In the genomic region with DNA sequence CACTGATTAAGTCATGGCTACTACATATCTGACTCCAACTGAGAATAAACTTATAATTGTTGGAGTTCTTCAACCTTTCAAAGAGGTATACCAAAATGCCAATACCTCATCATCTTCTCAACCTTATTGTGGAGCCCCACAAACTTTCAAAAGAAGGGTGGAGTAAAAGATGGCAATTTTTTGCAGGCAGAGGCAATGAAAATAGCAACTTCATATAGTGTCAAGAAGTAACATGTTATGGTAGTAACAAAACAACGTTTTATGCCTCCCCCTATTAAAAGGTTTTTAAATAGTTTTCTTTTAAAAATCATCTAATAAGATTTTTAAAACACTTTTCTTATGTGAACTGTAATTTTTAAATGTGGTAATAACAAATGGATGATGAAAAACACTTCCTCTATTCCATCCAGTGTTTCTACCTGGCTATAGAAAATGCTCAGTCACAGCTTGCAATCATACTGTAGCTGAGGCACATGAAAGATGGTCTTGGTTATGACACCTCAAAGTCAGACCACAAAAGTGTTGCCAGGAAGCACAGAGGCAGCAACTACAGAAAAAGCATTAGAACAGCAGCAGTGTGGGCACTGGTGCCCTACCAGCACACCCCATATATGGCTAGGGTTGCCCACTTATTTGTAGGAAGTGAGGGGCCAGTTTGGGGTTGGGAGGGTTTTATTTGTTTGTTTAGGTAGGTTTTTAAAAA, we compare ENCODE assay signal across 8 cellular contexts. TPM values are rescaled to one million over a fixed set of nuclear protein-coding genes. Genes with fewer than 3 reads are reported as not detected.
DNase-seq lines count a peak whose midpoint lies in the region; ATAC-seq and TF ChIP-seq lines count a peak whose summit lies in the region.

No MANE protein-coding gene starts in this region.

- no peak overlapping the region for H2BK15ac ChIP-seq in H9 (ENCODE audit: low read depth, low read length)

- H3K36me3 Mint-ChIP-seq in CD8-positive, alpha-beta memory T cell = no peaks in the 10 kb centered on the region
- H3K36me3 Mint-ChIP-seq in H9 (ENCODE audit: insufficient read depth in 1 of 3, low read depth in 3 of 3) = 0 out of 7 replicates have a peak, but pooled peaks cover 0 to 3% (median 0%) of the 10 kb centered on the region in 3 experiments

- H3K9ac ChIP-seq in H9 (ENCODE audit: extremely low read depth, insufficient read length, low read length) = no peak overlapping the region

- no peak overlapping the region for H3K56ac ChIP-seq in H9 (ENCODE audit: insufficient read length, low read depth, low read length)

- peaks cover 60 to 84% (median 80%) of the 10 kb centered on the region in 3 donors for H3K4me1 Mint-ChIP-seq in CD8-positive, alpha-beta memory T cell
- H3K4me1 Mint-ChIP-seq in H9 = peaks cover 22 to 29% of the 10 kb centered on the region in 2 experiments

- no CpG with 5 or more reads among the region's 1 CpG for WGBS in H9 (ENCODE audit: extremely low coverage, insufficient read length, low lambda C conversion rate)

- H2BK12ac ChIP-seq in H9 (ENCODE audit: insufficient read length, low read depth, low read length) = no peak overlapping the region

- no peak overlapping the region for H2AK5ac ChIP-seq in H9 (ENCODE audit: insufficient read length, low read length)

- H3K4me2 ChIP-seq in H9 (ENCODE audit: insufficient read depth, insufficient read length, low read length) = no peak overlapping the region

- CTCF ChIA-PET in CD8-positive, alpha-beta memory T cell (lab: Charles Lee) = interaction anchor here (1.6 kb wide), 1 partner anchor 21 kb away, joined by 3 read pairs; no protein-coding TSS in a partner anchor

- no peak overlapping the region for H2AFZ ChIP-seq in H9 (ENCODE audit: low read length)

- H3T11ph ChIP-seq in H9 (ENCODE audit: low read length) = no peak overlapping the region

- peak overlapping the region; percentile 39 to 93 (median 78) for H3K27ac Mint-ChIP-seq in CD8-positive, alpha-beta memory T cell
- H3K27ac Mint-ChIP-seq in H9 = peak overlapping the region in 1 of 3 experiments; percentile 23; a peak in 1 of 7 replicates

- H3K9me3 Mint-ChIP-seq in CD8-positive, alpha-beta memory T cell = no peaks in the 10 kb centered on the region
- no peaks in the 10 kb centered on the region for H3K9me3 Mint-ChIP-seq in H9

- H4K91ac ChIP-seq in H9 (ENCODE audit: insufficient read length, low read depth, low read length) = no peak overlapping the region

- TF ChIP-seq CTCF in lower lobe of right lung (IDR thresholded peaks at IDR 0.05) (no peak), dorsolateral prefrontal cortex (IDR thresholded peaks at IDR 0.05 in 54 of 56, conservative IDR thresholded peaks at IDR 0.05 in 2 of 56; ENCODE audit: low read depth in 1 of 56, partially characterized antibody in 56 of 56) (no peak), H9 (conservative IDR thresholded peaks at IDR 0.05) (no peak)

- H2BK120ac ChIP-seq in H9 (ENCODE audit: low read depth, low read length, poor library complexity, severe bottlenecking) = no peak overlapping the region

- intact Hi-C loops in lower lobe of right lung (cut with DNase I) (no loop called here), dorsolateral prefrontal cortex (cut with DNase I) (no loop called here)

- H3K14ac ChIP-seq in H9 (ENCODE audit: insufficient read depth, low read length) = no peak overlapping the region

- ATAC-seq in GM19397 (IDR thresholded peaks at IDR 0.05; ENCODE audit: unreplicated experiment) (peak; percentile 96), HG03378 (IDR thresholded peaks at IDR 0.05; ENCODE audit: unreplicated experiment) (peak; percentile 100), lower lobe of right lung (peak; percentile 53 to 56)

- no peaks in the 10 kb centered on the region for H3K36me3 ChIP-seq in CD8-positive, alpha-beta memory T cell (ENCODE audit: insufficient read depth, low read length)
- H3K36me3 ChIP-seq in lower lobe of right lung = no peaks in the 10 kb centered on the region

- H4K20me1 ChIP-seq in H9 (ENCODE audit: control insufficient read depth, insufficient read depth, insufficient read length) = no peaks in the 10 kb centered on the region

- H3K18ac ChIP-seq in H9 (ENCODE audit: insufficient read length, low read depth, low read length) = no peak overlapping the region

- H2BK5ac ChIP-seq in H9 (ENCODE audit: insufficient read length, low read length) = no peak overlapping the region

- H2BK20ac ChIP-seq in H9 (ENCODE audit: low read depth, low read length, poor library complexity, severe bottlenecking) = no peak overlapping the region

- peak; percentile 22 to 73 (median 69) for DNase-seq in CD8-positive, alpha-beta memory T cell
- DNase-seq in activated CD4-positive, alpha-beta T cell treated with anti-CD3 and anti-CD28 coated beads, Interleukin-2, amount 50 U/mL, for 48 hours = peak; percentile 23 to 46
- no peak for DNase-seq in lower lobe of right lung
- DNase-seq in NCI-H510A treated with DMSO at 0.1 percent for 48 hours (lab: John Stamatoyannopoulos, UW) = no peak
- DNase-seq in dorsolateral prefrontal cortex = no peak
- no peak for DNase-seq in H9

- H3K9me3 ChIP-seq in CD8-positive, alpha-beta memory T cell (ENCODE audit: low read length) = no peaks in the 10 kb centered on the region
- H3K9me3 ChIP-seq in lower lobe of right lung (no peaks in the 10 kb centered on the region), H9 (ENCODE audit: control insufficient read depth, low read depth, low read length) (no peaks in the 10 kb centered on the region)

- H3K4ac ChIP-seq in H9 (ENCODE audit: low read depth, low read length) = no peak overlapping the region

- H3K79me2 ChIP-seq in H9 (ENCODE audit: insufficient read depth, low read length) = peaks cover 39% of the 10 kb centered on the region; the same call in 1 of the 2 replicates

- H3K27ac ChIP-seq in CD8-positive, alpha-beta memory T cell (ENCODE audit: low read depth, low read length) = peak overlapping the region; percentile 1
- no peak overlapping the region for H3K27ac ChIP-seq in lower lobe of right lung
- H3K27ac ChIP-seq in dorsolateral prefrontal cortex = peak overlapping the region in 4 of 59 donors; percentile 6 to 26 (median 14)
- H3K27ac ChIP-seq in H9 (ENCODE audit: insufficient read length, low read depth, low read length) = no peak overlapping the region

- no peak overlapping the region for H4K8ac ChIP-seq in H9 (replicated peaks; ENCODE audit: insufficient read length, low read depth, low read length)

- H3K79me1 ChIP-seq in H9 (ENCODE audit: insufficient read depth, low read depth, low read length, poor library complexity, severe bottlenecking) = peaks cover 2% of the 10 kb centered on the region

- H3K4me3 Mint-ChIP-seq in CD8-positive, alpha-beta memory T cell = peak overlapping the region; percentile 14 to 68 (median 37)
- no peak overlapping the region for H3K4me3 Mint-ChIP-seq in H9

- H3K23ac ChIP-seq in H9 (ENCODE audit: insufficient read length, low read depth, low read length) = no peak overlapping the region

- no peak overlapping the region for H3K4me3 ChIP-seq in CD8-positive, alpha-beta memory T cell (ENCODE audit: low read length)
- H3K4me3 ChIP-seq in lower lobe of right lung (no peak overlapping the region), dorsolateral prefrontal cortex (no peak overlapping the region)

- H3K4me1 ChIP-seq in CD8-positive, alpha-beta memory T cell (ENCODE audit: insufficient read depth, low read length) = peaks cover 53% of the 10 kb centered on the region
- H3K4me1 ChIP-seq in lower lobe of right lung = peaks cover 57% of the 10 kb centered on the region
- no peaks in the 10 kb centered on the region; the same call in 1 of the 2 replicates for H3K4me1 ChIP-seq in H9 (ENCODE audit: insufficient read depth, low read length)

- POLR2A ChIA-PET in CD8-positive, alpha-beta memory T cell (lab: Charles Lee) = no interaction called here

- no peaks in the 10 kb centered on the region for H3K27me3 ChIP-seq in CD8-positive, alpha-beta memory T cell (ENCODE audit: insufficient read depth, low read length, poor library complexity, severe bottlenecking)
- H3K27me3 ChIP-seq in lower lobe of right lung (ENCODE audit: low read depth) (no peaks in the 10 kb centered on the region), dorsolateral prefrontal cortex (no peaks in the 10 kb centered on the region), H9 (ENCODE audit: insufficient read depth, low read length) (no peaks in the 10 kb centered on the region)

- no peak overlapping the region for H4K5ac ChIP-seq in H9 (ENCODE audit: insufficient read length, low read depth, low read length)

- H3K23me2 ChIP-seq in H9 (ENCODE audit: insufficient read length, low read depth, low read length, poor library complexity, severe bottlenecking) = no peaks in the 10 kb centered on the region

- no peaks in the 10 kb centered on the region for H3K27me3 Mint-ChIP-seq in CD8-positive, alpha-beta memory T cell
- no peaks in the 10 kb centered on the region for H3K27me3 Mint-ChIP-seq in H9 (ENCODE audit: low read depth)

RNA-seq across cellular contexts. Expression of a gene that starts 7.0 kb away (rescaled TPM):
- 10 to 100 TPM; 72.1 to 80.4 TPM for total RNA-seq in CD8-positive, alpha-beta memory T cell
- polyA plus RNA-seq in CD8-positive, alpha-beta memory T cell = 140 TPM
- total RNA-seq in lower lobe of right lung = 84.1 TPM
- 100 to 1,000 TPM in 119 of 120 experiments, 10 to 100 TPM in 1; 96.4 to 234 (median 174) TPM for total RNA-seq in dorsolateral prefrontal cortex
- total RNA-seq in H9 (2021) = 93.5 and 96.7 TPM in 2 replicates

Comparison
In these comparisons a context has a peak if more than half of its experiments do, and no peak if none do; other contexts are left out.
1. DNase-seq: peak in CD8-positive, alpha-beta memory T cell (5 of 5) and activated CD4-positive, alpha-beta T cell treated with anti-CD3 and anti-CD28 coated beads, Interleukin-2, amount 50 U/mL, for 48 hours (2 of 2); none in lower lobe of right lung (single experiment), NCI-H510A treated with DMSO at 0.1 percent for 48 hours (single experiment), dorsolateral prefrontal cortex (0 of 10) and H9 (single experiment).
2. H3K4me3 Mint-ChIP-seq: peak in CD8-positive, alpha-beta memory T cell (7 of 7); none in H9 (0 of 2).
3. Peak in every context shown above with its lines, with median percentiles within 50 percentile points of each other: ATAC-seq.